ENCODE assay signal across 8 cellular contexts in genomic region chr18:3869848-3870247, GRCh38.
DNase-seq lines count a peak whose midpoint lies in the region; TF ChIP-seq lines count a peak whose summit lies in the region.

No MANE protein-coding gene starts in this region.

- POLR2A ChIA-PET in HEK293T (lab: Yijun Ruan, JAX): no interaction called here

- CTCF ChIA-PET in HEK293T (lab: Yijun Ruan, JAX): interaction anchor here (0.6 to 3.8 kb wide), 4 partner anchors 98 to 1146 kb away, joined by 3 to 26 read pairs (median 4); no protein-coding TSS in a partner anchor

- no peak for TF ChIP-seq POLR2A in erythroblast (IDR thresholded peaks at IDR 0.05; ENCODE audit: low read length)

- DNase-seq in AG08396 (ENCODE audit: low spot score): peak; percentile 50
- DNase-seq in HEK293T (ENCODE audit: extremely low spot score): peak; percentile 15
- DNase-seq in NOMO-1 (lab: John Stamatoyannopoulos, UW; ENCODE audit: unreplicated experiment in 2 of 2): peak; percentile 55 to 69
- peak; percentile 52 to 73 for DNase-seq in erythroblast (lab: John Stamatoyannopoulos, UW)
- peak; percentile 70 for DNase-seq in pons (ENCODE audit: low spot score)
- no peak for DNase-seq in stimulated activated CD4-positive, alpha-beta T cell treated with anti-CD3 and anti-CD28 coated beads, Interleukin-1b, Interleukin-23, amount 100 ng/mL, for 48 hours
- DNase-seq in stimulated activated CD4-positive, alpha-beta T cell treated with anti-CD3 and anti-CD28 coated beads, Interleukin-4, amount 100 ng/mL, for 4 hours: no peak
- DNase-seq in inferior parietal cortex (ENCODE audit: extremely low spot score): no peak

TF ChIP-seq in HEK293T, 16 proteins besides CTCF, POLR2A, EP300 and RAD21:
- no peak for TF ChIP-seq HDGF (IDR thresholded peaks at IDR 0.05; ENCODE audit: borderline replicate concordance)
- TF ChIP-seq FOXK2 (IDR thresholded peaks at IDR 0.05): no peak
- TF ChIP-seq L3MBTL2 (conservative IDR thresholded peaks at IDR 0.05): no peak
- TF ChIP-seq NFRKB (IDR thresholded peaks at IDR 0.05): no peak
- TF ChIP-seq LEF1 (IDR thresholded peaks at IDR 0.05; ENCODE audit: borderline replicate concordance): no peak
- TF ChIP-seq, protein P1, sequence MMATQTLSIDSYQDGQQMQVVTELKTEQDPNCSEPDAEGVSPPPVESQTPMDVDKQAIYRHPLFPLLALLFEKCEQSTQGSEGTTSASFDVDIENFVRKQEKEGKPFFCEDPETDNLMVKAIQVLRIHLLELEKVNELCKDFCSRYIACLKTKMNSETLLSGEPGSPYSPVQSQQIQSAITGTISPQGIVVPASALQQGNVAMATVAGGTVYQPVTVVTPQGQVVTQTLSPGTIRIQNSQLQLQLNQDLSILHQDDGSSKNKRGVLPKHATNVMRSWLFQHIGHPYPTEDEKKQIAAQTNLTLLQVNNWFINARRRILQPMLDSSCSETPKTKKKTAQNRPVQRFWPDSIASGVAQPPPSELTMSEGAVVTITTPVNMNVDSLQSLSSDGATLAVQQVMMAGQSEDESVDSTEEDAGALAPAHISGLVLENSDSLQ (IDR thresholded peaks at IDR 0.05): no peak
- TF ChIP-seq FOXA1 (IDR thresholded peaks at IDR 0.05): no peak
- no peak for TF ChIP-seq SUZ12 (IDR thresholded peaks at IDR 0.05)
- no peak for TF ChIP-seq BHLHE40 (IDR thresholded peaks at IDR 0.05; ENCODE audit: borderline replicate concordance)
- no peak for TF ChIP-seq CTBP1 (IDR thresholded peaks at IDR 0.05; ENCODE audit: borderline replicate concordance)
- no peak for TF ChIP-seq ARNT (IDR thresholded peaks at IDR 0.05)
- no peak for TF ChIP-seq FOXM1 (IDR thresholded peaks at IDR 0.05; ENCODE audit: borderline replicate concordance)
- no peak for TF ChIP-seq TARDBP (IDR thresholded peaks at IDR 0.05)
- no peak for TF ChIP-seq SP1 (IDR thresholded peaks at IDR 0.05)
- no peak for TF ChIP-seq ZNF384 (IDR thresholded peaks at IDR 0.05)
TF ChIP-seq in HEK293T: peak in this region for 0.

Comparison
In these comparisons a context has a peak if more than half of its experiments do, and no peak if none do; other contexts are left out.
1. DNase-seq: peak in AG08396 (single experiment), HEK293T (single experiment), NOMO-1 (2 of 2), erythroblast (2 of 2) and pons (single experiment); none in stimulated activated CD4-positive, alpha-beta T cell treated with anti-CD3 and anti-CD28 coated beads, Interleukin-1b, Interleukin-23, amount 100 ng/mL, for 48 hours (single experiment), stimulated activated CD4-positive, alpha-beta T cell treated with anti-CD3 and anti-CD28 coated beads, Interleukin-4, amount 100 ng/mL, for 4 hours (0 of 2) and inferior parietal cortex (single experiment).